In the genomic region with DNA sequence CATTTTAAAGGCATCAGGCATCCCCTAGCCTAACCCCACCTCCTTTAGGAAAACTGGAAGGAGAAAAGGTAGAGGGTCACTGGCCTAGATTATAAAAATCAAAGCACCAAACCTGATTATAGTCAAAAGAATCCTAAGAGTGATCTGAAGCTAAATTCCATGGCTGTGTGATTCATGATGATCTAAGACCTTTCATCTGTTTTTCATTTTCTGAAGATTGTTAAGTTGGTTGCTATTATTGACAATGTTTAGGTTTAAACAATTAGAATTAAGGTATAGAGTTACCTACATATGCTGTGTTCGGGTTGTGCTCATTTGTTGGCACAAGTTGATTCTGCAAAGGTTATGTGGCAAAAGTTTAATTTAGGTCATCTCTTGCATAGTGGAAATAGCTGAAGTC, we compare ENCODE assay signal across 19 cellular contexts.
A peak's percentile ranks its signal among the peaks of the same experiment; 100 is the strongest.
DNase-seq lines count a peak whose midpoint lies in the region; ATAC-seq and TF ChIP-seq lines count a peak whose summit lies in the region.
"Had no signal": no experiment of that assay in that cellular context is flagged by ENCODE, and none has a peak within 500 bp of the region (broad histone marks: within the 10 kb centered on the region; RNA-seq: fewer than 3 reads in every experiment).

No MANE protein-coding gene starts in this region.

- no peak overlapping the region for H2BK5ac ChIP-seq in mesenchymal stem cell (ENCODE audit: low read depth, low read length, poor library complexity, severe bottlenecking)

- no peak overlapping the region for H3K14ac ChIP-seq in mesenchymal stem cell (ENCODE audit: low read length in 2 of 2)

- no TSS peak for BruUV-seq in PC-3 (replicated peaks; lab: Mats Ljungman, UMichigan)

- intact Hi-C loops in PC-3 (cut with micrococcal nuclease) (no loop called here), left colon (cut with DNase I, micrococcal nuclease) (no loop called here)

- no peaks in the 10 kb centered on the region for H3K9me2 ChIP-seq in PC-3 (replicated peaks; ENCODE audit: low read length)

- ATAC-seq in PC-3 = peak; percentile 32
- ATAC-seq in left colon = no peak
- ATAC-seq: GM12878 had no signal

- peaks cover 5% of the 10 kb centered on the region; the same call in 1 of the 2 replicates for H3K79me2 ChIP-seq in PC-3 (ENCODE audit: low read length)

- TF ChIP-seq CTCF in PC-3 (conservative IDR thresholded peaks at IDR 0.05; ENCODE audit: low read depth, low read length) (no peak), chondrocyte (IDR thresholded peaks at IDR 0.05) (no peak), WERI-Rb-1 (IDR thresholded peaks at IDR 0.05; ENCODE audit: low read depth, low read length) (no peak)

- H3K4me1 Mint-ChIP-seq in chondrocyte (ENCODE audit: low read depth) = peaks cover 60% of the 10 kb centered on the region

- H3K27me3 Mint-ChIP-seq in chondrocyte (ENCODE audit: low read depth) = no peaks in the 10 kb centered on the region
- H3K27me3 Mint-ChIP-seq: activated CD4-positive, alpha-beta T cell treated with anti-CD3 and anti-CD28 coated beads, Interleukin-2, amount 10 ng/mL, durations not matched to agents 7 days and 5 days had no signal

- H3K9ac ChIP-seq in PC-3 (ENCODE audit: low read length) (no peak overlapping the region), mesenchymal stem cell (ENCODE audit: low read length) (peak overlapping the region; percentile 84)

- H2AK5ac ChIP-seq in mesenchymal stem cell (ENCODE audit: low read length, severe bottlenecking) = peak overlapping the region; percentile 87

- POLR2A ChIA-PET in PC-3 (lab: Charles Lee; ENCODE audit: unreplicated experiment) = no interaction called here

- H3K4me2 ChIP-seq in PC-3 (ENCODE audit: low read length) = peak overlapping the region; percentile 13
- H3K4me2 ChIP-seq in mesenchymal stem cell (ENCODE audit: low read length, poor library complexity, severe bottlenecking) = no peak overlapping the region

- no peaks in the 10 kb centered on the region for H3K9me3 ChIP-seq in PC-3 (ENCODE audit: low read length)
- peaks cover 8% of the 10 kb centered on the region for H3K9me3 ChIP-seq in mesenchymal stem cell (ENCODE audit: control insufficient read depth, low read length)
- H3K9me3 ChIP-seq in WERI-Rb-1 (ENCODE audit: severe bottlenecking) = peaks cover 2% of the 10 kb centered on the region

- H3K27ac ChIP-seq in PC-3 (ENCODE audit: low read length) (no peak overlapping the region), mesenchymal stem cell (ENCODE audit: low read length, poor library complexity, severe bottlenecking) (peak overlapping the region; percentile 77), WERI-Rb-1 (no peak overlapping the region)

- CTCF ChIA-PET in PC-3 (lab: Charles Lee) = no interaction called here

- peak overlapping the region; percentile 81 for H3K27ac Mint-ChIP-seq in chondrocyte (ENCODE audit: unreplicated experiment)
- H3K27ac Mint-ChIP-seq: activated CD4-positive, alpha-beta T cell treated with anti-CD3 and anti-CD28 coated beads, Interleukin-2, amount 10 ng/mL, durations not matched to agents 7 days and 5 days had no signal

- H3K18ac ChIP-seq in mesenchymal stem cell (ENCODE audit: low read depth in 1 of 2, low read length in 2 of 2) = no peak overlapping the region

- no peaks in the 10 kb centered on the region for H4K20me1 ChIP-seq in PC-3 (ENCODE audit: low read length)

- H4K91ac ChIP-seq in mesenchymal stem cell (ENCODE audit: low read length) = no peak overlapping the region

- no peak overlapping the region for H3K4ac ChIP-seq in mesenchymal stem cell (ENCODE audit: low read depth in 1 of 2, low read length in 2 of 2)

- H2AFZ ChIP-seq in PC-3 (ENCODE audit: low read length) = no peak overlapping the region
- no peak overlapping the region for H2AFZ ChIP-seq in mesenchymal stem cell (ENCODE audit: low read depth, low read length)

- H3K36me3 ChIP-seq in PC-3 (ENCODE audit: low read depth, low read length) (no peaks in the 10 kb centered on the region; the same call in 1 of the 2 replicates), mesenchymal stem cell (ENCODE audit: control insufficient read depth in 1 of 2, insufficient read depth in 2 of 2, low read depth in 1 of 2, low read length in 2 of 2) (peaks cover 9 to 23% of the 10 kb centered on the region in 2 experiments), WERI-Rb-1 (no peaks in the 10 kb centered on the region)
- H3K36me3 ChIP-seq: esophagus muscularis mucosa had no signal

- no peaks in the 10 kb centered on the region for H3F3A ChIP-seq in PC-3 (ENCODE audit: low read length, unreplicated experiment)

- H2BK15ac ChIP-seq in mesenchymal stem cell (ENCODE audit: low read depth, poor library complexity, severe bottlenecking) = no peak overlapping the region

- H2BK12ac ChIP-seq in mesenchymal stem cell (ENCODE audit: low read length in 2 of 2) = no peak overlapping the region

- peaks cover 10% of the 10 kb centered on the region for H3K9me3 Mint-ChIP-seq in chondrocyte (ENCODE audit: low read depth)

- no peak overlapping the region for H2BK120ac ChIP-seq in mesenchymal stem cell (ENCODE audit: low read depth, low read length)

- 92% methylated on average over 1 of the region's 1 CpG for WGBS in mesenchymal stem cell

- H3K79me1 ChIP-seq in mesenchymal stem cell (replicated peaks; ENCODE audit: low read length, poor library complexity, severe bottlenecking) = no peaks in the 10 kb centered on the region

- DNase-seq in AG20443 (ENCODE audit: low spot score) = peak; percentile 35
- DNase-seq in PC-3 = peak; percentile 45
- DNase-seq in chondrocyte (ENCODE audit: low spot score) = no peak
- no peak for DNase-seq in mesenchymal stem cell
- DNase-seq in left colon = no peak
- DNase-seq in occipital lobe (lab: John Stamatoyannopoulos, UW) = no peak
- DNase-seq in T-helper 2 cell = no peak
- DNase-seq in WERI-Rb-1 = no peak
- DNase-seq: activated CD4-positive, alpha-beta T cell treated with anti-CD3 and anti-CD28 coated beads, Interleukin-2, amount 10 ng/mL, durations not matched to agents 7 days and 5 days; activated CD8-positive, alpha-beta memory T cell treated with anti-CD3 and anti-CD28 coated beads, Interleukin-2, amount 50 U/mL, for 48 hours; activated naive CD4-positive, alpha-beta T cell; Caco-2; hypothalamus; left cardiac atrium; NCI-H1694; stimulated activated CD4-positive, alpha-beta T cell treated with anti-CD3 and anti-CD28 coated beads, Interleukin-4, amount 100 ng/mL, for 1 hour; T1000 had no signal

- no peak overlapping the region for H3K23ac ChIP-seq in mesenchymal stem cell (ENCODE audit: low read length in 2 of 2)

- peak overlapping the region; percentile 43 for H3K4me3 Mint-ChIP-seq in chondrocyte (ENCODE audit: unreplicated experiment)
- H3K4me3 Mint-ChIP-seq: activated CD4-positive, alpha-beta T cell treated with anti-CD3 and anti-CD28 coated beads, Interleukin-2, amount 10 ng/mL, durations not matched to agents 7 days and 5 days had no signal

- peaks cover 7% of the 10 kb centered on the region; the same call in 1 of the 2 replicates for H3K27me3 ChIP-seq in PC-3 (ENCODE audit: low read length)
- H3K27me3 ChIP-seq in mesenchymal stem cell (ENCODE audit: control insufficient read depth in 1 of 2, insufficient read depth in 1 of 2, low read length in 2 of 2) = no peaks in the 10 kb centered on the region
- H3K27me3 ChIP-seq in WERI-Rb-1 (ENCODE audit: insufficient read depth, low read depth, severe bottlenecking) = no peaks in the 10 kb centered on the region
- H3K27me3 ChIP-seq: esophagus muscularis mucosa had no signal

- H3K4me3 ChIP-seq in PC-3 (ENCODE audit: low read length) (no peak overlapping the region), mesenchymal stem cell (ENCODE audit: insufficient read depth in 1 of 2, low read depth in 1 of 2, low read length in 2 of 2) (peak overlapping the region in 1 of 2 experiments; percentile 24), WERI-Rb-1 (ENCODE audit: low read depth, low read length) (no peak overlapping the region)
- H3K4me3 ChIP-seq: esophagus muscularis mucosa, GM12878 had no signal

- H3K4me1 ChIP-seq in PC-3 (ENCODE audit: insufficient read depth, low read length) (peaks cover 22% of the 10 kb centered on the region), mesenchymal stem cell (ENCODE audit: control insufficient read depth, insufficient read depth, low read depth, low read length) (peaks cover 10% of the 10 kb centered on the region)

- H4K8ac ChIP-seq in mesenchymal stem cell (ENCODE audit: low read length) = no peak overlapping the region

- peaks cover 10% of the 10 kb centered on the region for H3K36me3 Mint-ChIP-seq in chondrocyte (ENCODE audit: low read depth)

Comparison
In these comparisons a context has a peak if more than half of its experiments do, and no peak if none do; other contexts are left out.
1. DNase-seq: peak in AG20443 (single experiment) and PC-3 (single experiment); none in chondrocyte (single experiment), mesenchymal stem cell (single experiment), left colon (0 of 2), occipital lobe (single experiment), T-helper 2 cell (0 of 5) and WERI-Rb-1 (single experiment).